In genomic region chr9:37209431-37210386, GRCh38 we compare ENCODE assay signal across 9 cellular contexts.
A peak's percentile ranks its signal among the peaks of the same experiment; 100 is the strongest.
DNase-seq lines count a peak whose midpoint lies in the region; ATAC-seq, FAIRE-seq and TF ChIP-seq lines count a peak whose summit lies in the region.
"Had no signal": no experiment of that assay in that cellular context is flagged by ENCODE, and none has a peak within 500 bp of the region (broad histone marks: within the 10 kb centered on the region; RNA-seq: fewer than 3 reads in every experiment).

No MANE protein-coding gene starts in this region.

- no peaks in the 10 kb centered on the region for H3K79me2 ChIP-seq in neural cell (replicated peaks; ENCODE audit: insufficient read depth, low read length)

- H2AFZ ChIP-seq in neural cell (ENCODE audit: low read depth, low read length), result no peak overlapping the region

- no peak for ATAC-seq in HG03135 (IDR thresholded peaks at IDR 0.05; ENCODE audit: unreplicated experiment)

- H3F3A ChIP-seq in neural cell (ENCODE audit: insufficient read depth, low read length, poor library complexity, severe bottlenecking), result peaks cover 4% of the 10 kb centered on the region

- H3K4me3 Mint-ChIP-seq in immature natural killer cell, result no peak overlapping the region

- H3K27me3 Mint-ChIP-seq in immature natural killer cell (ENCODE audit: low read depth in 3 of 3), result peaks cover 0 to 1% (median 0%) of the 10 kb centered on the region in 3 donors

- no peak for FAIRE-seq in bronchial epithelial cell (lab: Jason Lieb, UNC)

- H3K4me2 ChIP-seq in neural cell (ENCODE audit: low read length), result no peak overlapping the region

- peak overlapping the region; percentile 62 for H3K27ac ChIP-seq in neural cell (ENCODE audit: low read length)

- peak overlapping the region; percentile 27 for H3K9ac ChIP-seq in neural cell (ENCODE audit: low read length)

- H4K20me1 ChIP-seq in neural cell (ENCODE audit: insufficient read depth), result no peaks in the 10 kb centered on the region

- no peak for TF ChIP-seq RAD21 in neural cell (conservative IDR thresholded peaks at IDR 0.05)

- no peaks in the 10 kb centered on the region for H3K9me3 ChIP-seq in neural cell (ENCODE audit: low read length)

- H3K27ac Mint-ChIP-seq in immature natural killer cell, result peak overlapping the region in 3 of 6 donors; percentile 3 to 51 (median 44)

- H3K9me2 ChIP-seq in neural cell (ENCODE audit: insufficient read depth, low read length), result no peaks in the 10 kb centered on the region

- TF ChIP-seq CTCF in LNCaP clone FGC (IDR thresholded peaks at IDR 0.05; ENCODE audit: control insufficient read depth, extremely low read depth, insufficient read depth), result peak; percentile 70
- TF ChIP-seq CTCF in bronchial epithelial cell (IDR thresholded peaks at IDR 0.05; ENCODE audit: insufficient read depth, low read length, severe bottlenecking), result no peak
- TF ChIP-seq CTCF in neural cell (IDR thresholded peaks at IDR 0.05; ENCODE audit: poor library complexity, severe bottlenecking), result peak; percentile 51

- H3K36me3 ChIP-seq in bronchial epithelial cell (ENCODE audit: control insufficient read depth, insufficient read depth, low read length) (no peaks in the 10 kb centered on the region), neural cell (ENCODE audit: insufficient read depth, low read length) (no peaks in the 10 kb centered on the region)

- peaks cover 29 to 56% of the 10 kb centered on the region in 2 donors for H3K4me1 Mint-ChIP-seq in immature natural killer cell

- H3K27me3 ChIP-seq in bronchial epithelial cell (ENCODE audit: control insufficient read depth, insufficient read depth, low read length) (no peaks in the 10 kb centered on the region), neural cell (ENCODE audit: insufficient read depth, low read depth, low read length) (no peaks in the 10 kb centered on the region)

- peak; percentile 11 for DNase-seq in NCI-H1092 treated with DMSO at 0.1 percent for 48 hours (lab: John Stamatoyannopoulos, UW)
- DNase-seq in NCI-H1092 (lab: John Stamatoyannopoulos, UW), result no peak
- no peak for DNase-seq in LNCaP clone FGC (ENCODE audit: low read depth)
- peak; percentile 5 for DNase-seq in bronchial epithelial cell (ENCODE audit: low read depth)
- DNase-seq in DMS79 treated with DMSO at 0.1 percent for 48 hours (lab: John Stamatoyannopoulos, UW), result no peak
- DNase-seq in immature natural killer cell, result no peak
- DNase-seq: NCI-H187 treated with DMSO at 0.1 percent for 48 hours had no signal

- H3K36me3 Mint-ChIP-seq in immature natural killer cell, result peaks cover 0 to 29% (median 19%) of the 10 kb centered on the region in 3 donors

- TF ChIP-seq EP300 in neural cell (conservative IDR thresholded peaks at IDR 0.05; ENCODE audit: poor library complexity, severe bottlenecking), result peak; percentile 84

- H3K4me3 ChIP-seq in LNCaP clone FGC (ENCODE audit: low read depth, low read length) (no peak overlapping the region), bronchial epithelial cell (ENCODE audit: low read depth, low read length) (no peak overlapping the region), neural cell (ENCODE audit: low read length) (peak overlapping the region; percentile 25)

- no peaks in the 10 kb centered on the region for H3K9me3 Mint-ChIP-seq in immature natural killer cell

TF ChIP-seq in neural cell, 6 proteins besides CTCF, POLR2A, EP300 and RAD21:
- TF ChIP-seq, protein P1, sequence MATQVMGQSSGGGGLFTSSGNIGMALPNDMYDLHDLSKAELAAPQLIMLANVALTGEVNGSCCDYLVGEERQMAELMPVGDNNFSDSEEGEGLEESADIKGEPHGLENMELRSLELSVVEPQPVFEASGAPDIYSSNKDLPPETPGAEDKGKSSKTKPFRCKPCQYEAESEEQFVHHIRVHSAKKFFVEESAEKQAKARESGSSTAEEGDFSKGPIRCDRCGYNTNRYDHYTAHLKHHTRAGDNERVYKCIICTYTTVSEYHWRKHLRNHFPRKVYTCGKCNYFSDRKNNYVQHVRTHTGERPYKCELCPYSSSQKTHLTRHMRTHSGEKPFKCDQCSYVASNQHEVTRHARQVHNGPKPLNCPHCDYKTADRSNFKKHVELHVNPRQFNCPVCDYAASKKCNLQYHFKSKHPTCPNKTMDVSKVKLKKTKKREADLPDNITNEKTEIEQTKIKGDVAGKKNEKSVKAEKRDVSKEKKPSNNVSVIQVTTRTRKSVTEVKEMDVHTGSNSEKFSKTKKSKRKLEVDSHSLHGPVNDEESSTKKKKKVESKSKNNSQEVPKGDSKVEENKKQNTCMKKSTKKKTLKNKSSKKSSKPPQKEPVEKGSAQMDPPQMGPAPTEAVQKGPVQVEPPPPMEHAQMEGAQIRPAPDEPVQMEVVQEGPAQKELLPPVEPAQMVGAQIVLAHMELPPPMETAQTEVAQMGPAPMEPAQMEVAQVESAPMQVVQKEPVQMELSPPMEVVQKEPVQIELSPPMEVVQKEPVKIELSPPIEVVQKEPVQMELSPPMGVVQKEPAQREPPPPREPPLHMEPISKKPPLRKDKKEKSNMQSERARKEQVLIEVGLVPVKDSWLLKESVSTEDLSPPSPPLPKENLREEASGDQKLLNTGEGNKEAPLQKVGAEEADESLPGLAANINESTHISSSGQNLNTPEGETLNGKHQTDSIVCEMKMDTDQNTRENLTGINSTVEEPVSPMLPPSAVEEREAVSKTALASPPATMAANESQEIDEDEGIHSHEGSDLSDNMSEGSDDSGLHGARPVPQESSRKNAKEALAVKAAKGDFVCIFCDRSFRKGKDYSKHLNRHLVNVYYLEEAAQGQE (IDR thresholded peaks at IDR 0.05; ENCODE audit: borderline replicate concordance), result no peak
- peak; percentile 62 for TF ChIP-seq POLR2AphosphoS5 (IDR thresholded peaks at IDR 0.05)
- no peak for TF ChIP-seq TAF1 (IDR thresholded peaks at IDR 0.05; ENCODE audit: low read depth)

Comparison
In these comparisons a context has a peak if more than half of its experiments do, and no peak if none do; other contexts are left out.
1. DNase-seq: peak in NCI-H1092 treated with DMSO at 0.1 percent for 48 hours (single experiment) and bronchial epithelial cell (single experiment); none in NCI-H1092 (single experiment), LNCaP clone FGC (single experiment), DMS79 treated with DMSO at 0.1 percent for 48 hours (single experiment) and immature natural killer cell (0 of 3).